In the genomic region with DNA sequence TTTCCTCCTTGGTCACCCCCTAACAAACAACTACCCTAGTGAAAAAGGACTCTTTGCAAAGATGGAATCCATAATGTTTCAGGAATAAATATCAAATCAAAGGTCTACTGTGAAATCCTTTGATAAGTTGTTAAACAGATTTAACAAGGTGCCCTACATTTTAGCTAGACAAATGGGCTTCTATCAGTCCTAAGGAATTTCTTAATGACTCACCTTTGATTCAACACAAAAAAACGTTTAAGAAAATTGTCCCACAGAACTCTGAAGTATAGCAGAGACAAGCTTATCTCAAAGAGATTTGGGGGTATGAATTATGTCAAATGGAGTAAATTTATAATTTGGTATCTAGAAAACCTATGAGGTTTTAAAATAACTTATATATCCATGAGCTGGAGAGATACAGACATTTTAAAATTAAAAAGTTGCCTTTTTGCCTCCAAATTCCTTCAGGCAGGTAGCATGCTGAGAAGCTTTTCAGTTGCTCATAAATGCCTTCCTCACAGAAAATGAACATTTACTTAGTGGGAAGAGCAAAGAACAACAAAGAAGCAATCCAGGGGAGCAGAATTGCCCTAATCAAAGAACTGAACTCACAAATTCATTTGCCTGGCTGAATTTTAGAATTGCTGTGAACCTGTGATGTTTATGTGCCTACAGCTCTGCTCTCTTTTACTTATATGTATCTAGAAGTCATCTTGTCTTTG, we compare ENCODE assay signal across 1 cellular context.
TF ChIP-seq lines count a peak whose summit lies in the region.

No MANE protein-coding gene starts in this region.

TF ChIP-seq in H1, 55 proteins besides CTCF, POLR2A, EP300 and RAD21:
- TF ChIP-seq TAF1 (IDR thresholded peaks at IDR 0.05; ENCODE audit: low read depth, low read length) (no peak), MAFK (IDR thresholded peaks at IDR 0.05; ENCODE audit: low read depth, low read length) (no peak), TEAD4 (IDR thresholded peaks at IDR 0.05; ENCODE audit: low read depth, low read length) (no peak)
TF ChIP-seq in H1: peak in this region for 0.
